Comparison of ENCODE assay signal across 8 cellular contexts in the genomic region with DNA sequence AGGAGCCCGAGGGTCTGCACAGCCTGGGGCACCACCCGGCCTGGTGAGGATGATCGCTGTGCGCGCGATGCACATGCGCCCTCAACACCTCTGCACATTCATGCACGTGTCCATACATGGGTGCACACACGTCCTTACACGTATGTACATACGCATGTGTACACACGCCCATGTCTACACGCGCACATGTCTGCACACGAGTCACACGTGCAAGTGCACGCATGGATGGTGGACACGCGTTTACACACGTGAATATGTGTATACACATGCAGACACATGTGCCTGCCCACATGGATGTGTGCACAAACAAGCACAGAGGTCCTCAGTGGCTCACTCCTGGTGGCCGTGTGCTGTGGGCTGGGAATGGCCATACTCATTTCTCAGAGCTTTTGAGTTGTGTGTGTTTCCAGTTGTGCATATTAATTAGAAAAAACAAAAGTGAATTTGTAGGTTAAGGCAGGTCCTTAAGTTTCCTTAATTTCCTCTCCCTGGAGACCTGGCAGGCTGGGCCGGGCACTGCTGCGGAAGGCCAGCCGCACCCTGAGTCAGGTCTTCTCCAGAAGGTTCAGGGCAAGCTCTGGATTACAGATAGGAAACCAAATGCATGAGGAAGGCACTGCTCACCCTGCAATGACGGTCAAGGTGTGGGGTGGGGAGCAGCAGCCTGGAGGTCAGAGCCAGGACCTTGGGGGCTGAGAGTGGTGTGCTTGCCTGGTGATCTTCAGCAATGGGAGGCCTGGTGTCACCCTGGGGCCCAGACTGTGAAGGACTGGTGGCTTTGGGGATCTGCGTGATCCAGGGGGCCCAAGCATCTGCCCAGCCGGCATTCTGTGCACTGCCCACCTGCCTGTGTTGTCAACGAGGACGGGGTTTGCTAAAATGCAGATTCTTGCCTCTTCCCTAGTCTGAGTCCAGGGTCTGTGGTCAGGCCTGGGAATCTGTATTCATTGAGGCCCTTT. TPM values are rescaled to one million over a fixed set of nuclear protein-coding genes. Genes with fewer than 3 reads are reported as not detected.
DNase-seq lines count a peak whose midpoint lies in the region; ATAC-seq and TF ChIP-seq lines count a peak whose summit lies in the region.

No MANE protein-coding gene starts in this region.

- no peak for TF ChIP-seq CTCF in HEK293 (tag by site-specific recombination; IDR thresholded peaks at IDR 0.05)

- H3K27ac ChIP-seq in HEK293 (ENCODE audit: extremely low read depth, low read depth, low read length), result no peak overlapping the region

- POLR2A ChIA-PET in HEK293 (lab: Yijun Ruan, JAX), result interaction anchor here (1.3 to 2.2 kb wide), 4 partner anchors 10 to 269 kb away, joined by 6 to 21 read pairs (median 8); a partner anchor contains a TSS
- POLR2A ChIA-PET in activated CD8-positive, alpha-beta T cell treated with anti-CD3 and anti-CD28 coated beads, Interleukin-2, amount 10 ng/mL, durations not matched to agents 7 days and 5 days (lab: Charles Lee), result interaction anchor here (0.9 to 3.1 kb wide), 4 partner anchors 9 to 291 kb away, joined by 3 to 21 read pairs (median 4); a partner anchor contains a TSS

- no peaks in the 10 kb centered on the region for H3K9me3 ChIP-seq in HEK293 (ENCODE audit: control insufficient read depth, insufficient read depth, low read depth, low read length)

- no peak overlapping the region for H3K4me3 Mint-ChIP-seq in activated CD8-positive, alpha-beta T cell treated with anti-CD3 and anti-CD28 coated beads, Interleukin-2, amount 10 ng/mL, durations not matched to agents 7 days and 5 days

- no peak for ATAC-seq in activated CD8-positive, alpha-beta T cell treated with anti-CD3 and anti-CD28 coated beads, Interleukin-2, amount 10 ng/mL, durations not matched to agents 7 days and 5 days

- peak; percentile 55 for DNase-seq in activated CD8-positive, alpha-beta T cell treated with anti-CD3 and anti-CD28 coated beads, Interleukin-2, amount 10 ng/mL, durations not matched to agents 7 days and 5 days
- DNase-seq in fibroblast of peridontal ligament (ENCODE audit: extremely low read depth) (peak; percentile 20), COR-L47 (lab: John Stamatoyannopoulos, UW) (no peak), MV-4-11 (lab: John Stamatoyannopoulos, UW) (no peak), NCI-H1417 treated with DMSO at 0.1 percent for 48 hours (lab: John Stamatoyannopoulos, UW) (no peak), ureter (ENCODE audit: low spot score) (no peak)
- DNase-seq in stimulated activated CD4-positive, alpha-beta T cell treated with anti-CD3 and anti-CD28 coated beads, Interleukin-1b, Interleukin-23, amount 100 ng/mL, for 48 hours, result peak; percentile 65

- peaks cover 0 to 5% of the 10 kb centered on the region in 2 experiments; a peak in 2 of 3 replicates for H3K36me3 ChIP-seq in HEK293 (ENCODE audit: control insufficient read depth in 2 of 2, insufficient read depth in 1 of 2, low read length in 2 of 2)

- H3K27ac Mint-ChIP-seq in activated CD8-positive, alpha-beta T cell treated with anti-CD3 and anti-CD28 coated beads, Interleukin-2, amount 10 ng/mL, durations not matched to agents 7 days and 5 days, result no peak overlapping the region

- CTCF ChIA-PET in HEK293 (lab: Yijun Ruan, JAX), result interaction anchor here (1.1 to 1.8 kb wide), 2 partner anchors 9 to 277 kb away, joined by 3 to 7 read pairs; no protein-coding TSS in a partner anchor
- CTCF ChIA-PET in activated CD8-positive, alpha-beta T cell treated with anti-CD3 and anti-CD28 coated beads, Interleukin-2, amount 10 ng/mL, durations not matched to agents 7 days and 5 days (lab: Charles Lee), result interaction anchor here (1.4 to 2.6 kb wide), 2 partner anchors 30 to 284 kb away, joined by 4 to 11 read pairs; a partner anchor contains a TSS

- H3K4me1 ChIP-seq in HEK293 (ENCODE audit: control insufficient read depth, insufficient read depth, low read length), result no peaks in the 10 kb centered on the region; the same call in 1 of the 2 replicates

- no peak overlapping the region for H3K4me3 ChIP-seq in HEK293 (ENCODE audit: low read depth, low read length)

- no peaks in the 10 kb centered on the region for H3K9me3 Mint-ChIP-seq in activated CD8-positive, alpha-beta T cell treated with anti-CD3 and anti-CD28 coated beads, Interleukin-2, amount 10 ng/mL, durations not matched to agents 7 days and 5 days (ENCODE audit: insufficient read depth)

- no peaks in the 10 kb centered on the region for H3K27me3 Mint-ChIP-seq in activated CD8-positive, alpha-beta T cell treated with anti-CD3 and anti-CD28 coated beads, Interleukin-2, amount 10 ng/mL, durations not matched to agents 7 days and 5 days (ENCODE audit: low read depth)

- H3K4me1 Mint-ChIP-seq in activated CD8-positive, alpha-beta T cell treated with anti-CD3 and anti-CD28 coated beads, Interleukin-2, amount 10 ng/mL, durations not matched to agents 7 days and 5 days (ENCODE audit: low read depth), result peaks cover 19% of the 10 kb centered on the region

- peaks cover 9% of the 10 kb centered on the region for H3K36me3 Mint-ChIP-seq in activated CD8-positive, alpha-beta T cell treated with anti-CD3 and anti-CD28 coated beads, Interleukin-2, amount 10 ng/mL, durations not matched to agents 7 days and 5 days (ENCODE audit: low read depth)

TF ChIP-seq in HEK293, 187 proteins besides CTCF, POLR2A, EP300 and RAD21:
- no peak for TF ChIP-seq ZNF133 (tag by site-specific recombination; IDR thresholded peaks at IDR 0.05)
- 0 out of 2 replicates have a peak, but pooled peaks have one; percentile 1 for TF ChIP-seq ZNF792 (tag by site-specific recombination; IDR thresholded peaks at IDR 0.05)
- 0 out of 2 replicates have a peak, but pooled peaks have one; percentile 89 for TF ChIP-seq ZNF2 (tag by site-specific recombination; IDR thresholded peaks at IDR 0.05)
- TF ChIP-seq ZNF121 (tag by site-specific recombination; IDR thresholded peaks at IDR 0.05), result peak; percentile 8; the same call in 1 of the 2 replicates
- 0 out of 2 replicates have a peak, but pooled peaks have one; percentile 53 for TF ChIP-seq HOXC10 (CRISPR knock-in tag; IDR thresholded peaks at IDR 0.05)

RNA-seq across cellular contexts. Expression of a gene that starts 1.3 kb away (rescaled TPM):
- 10 to 100 TPM; 13.7 to 50.1 TPM for total RNA-seq in activated CD8-positive, alpha-beta T cell treated with anti-CD3 and anti-CD28 coated beads, Interleukin-2, amount 10 ng/mL, durations not matched to agents 7 days and 5 days
- 13.6 TPM for total RNA-seq in ureter

RNA-seq across cellular contexts. Expression of a gene that starts 29.8 kb away (rescaled TPM):
- 10 to 100 TPM; 43.6 to 47.8 TPM for total RNA-seq in activated CD8-positive, alpha-beta T cell treated with anti-CD3 and anti-CD28 coated beads, Interleukin-2, amount 10 ng/mL, durations not matched to agents 7 days and 5 days
- 30.6 TPM for total RNA-seq in ureter

Comparison
In these comparisons a context has a peak if more than half of its experiments do, and no peak if none do; other contexts are left out.
1. DNase-seq: peak in activated CD8-positive, alpha-beta T cell treated with anti-CD3 and anti-CD28 coated beads, Interleukin-2, amount 10 ng/mL, durations not matched to agents 7 days and 5 days (single experiment), fibroblast of peridontal ligament (single experiment) and stimulated activated CD4-positive, alpha-beta T cell treated with anti-CD3 and anti-CD28 coated beads, Interleukin-1b, Interleukin-23, amount 100 ng/mL, for 48 hours (single experiment); none in COR-L47 (single experiment), MV-4-11 (single experiment), NCI-H1417 treated with DMSO at 0.1 percent for 48 hours (single experiment) and ureter (single experiment).